ENCODE assay signal across 8 cellular contexts in the genomic region with DNA sequence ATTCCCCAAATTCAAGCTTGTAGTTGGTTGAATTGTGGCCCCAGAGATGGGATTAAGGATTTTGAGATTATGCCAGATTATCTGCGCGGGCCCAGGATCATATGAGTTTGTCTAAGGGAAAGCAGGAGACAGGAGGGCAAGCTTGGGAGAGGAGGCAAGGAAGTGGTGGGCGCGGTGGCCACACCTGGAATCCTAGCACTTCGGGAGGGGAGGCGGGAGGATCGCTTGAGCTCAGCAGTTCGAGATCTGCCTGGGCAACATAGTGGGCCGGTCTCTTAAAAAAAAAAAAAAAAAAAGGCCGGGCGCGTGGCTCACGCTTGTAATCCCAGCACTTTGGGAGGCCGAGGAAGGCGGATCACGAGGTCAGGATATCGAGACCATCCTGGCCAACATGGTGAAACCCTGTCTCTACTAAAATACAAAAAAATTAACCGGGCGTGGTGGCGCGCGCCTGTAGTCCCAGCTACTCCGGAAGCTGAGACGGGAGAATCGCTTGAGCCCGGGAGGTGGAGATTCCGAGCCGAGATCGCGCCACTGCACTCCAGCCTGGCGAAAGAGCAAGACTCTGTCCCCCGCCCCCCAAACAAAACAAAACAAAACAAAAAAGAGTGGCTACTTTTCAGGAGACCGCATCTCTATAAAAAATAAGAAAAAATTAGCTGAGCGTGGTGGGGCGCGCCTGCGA. TPM values are rescaled to one million over a fixed set of nuclear protein-coding genes. Genes with fewer than 3 reads are reported as not detected.
DNase-seq lines count a peak whose midpoint lies in the region; TF ChIP-seq lines count a peak whose summit lies in the region.

No MANE protein-coding gene starts in this region.

- no peaks in the 10 kb centered on the region for H3K36me3 Mint-ChIP-seq in IgD-negative memory B cell

- H3K4me1 Mint-ChIP-seq in IgD-negative memory B cell: peaks cover 17 to 31% (median 25%) of the 10 kb centered on the region in 3 donors

- peaks cover 9 to 15% of the 10 kb centered on the region in 2 donors for H3K36me3 ChIP-seq in thyroid gland

- peak overlapping the region; percentile 76 to 94 (median 87) for H3K27ac Mint-ChIP-seq in IgD-negative memory B cell

- H3K9me3 Mint-ChIP-seq in IgD-negative memory B cell: no peaks in the 10 kb centered on the region

- H3K4me3 ChIP-seq in astrocyte of the cerebellum (ENCODE audit: low read depth, low read length): peak overlapping the region; percentile 93
- peak overlapping the region; percentile 14 to 62 (median 60) for H3K4me3 ChIP-seq in thyroid gland (replicated peaks in 1 of 3)

- TF ChIP-seq CTCF in astrocyte of the cerebellum (IDR thresholded peaks at IDR 0.05; ENCODE audit: low read depth, low read length, missing control alignments) (no peak), thyroid gland (IDR thresholded peaks at IDR 0.05) (no peak)

- peaks cover 7 to 12% of the 10 kb centered on the region in 2 donors for H3K4me1 ChIP-seq in thyroid gland

- TF ChIP-seq POLR2A in thyroid gland (IDR thresholded peaks at IDR 0.05): no peak

- intact Hi-C loops in thyroid gland (cut with DNase I): loop anchor here (2.0 kb wide), 1 partner anchor 33 kb away; a partner anchor contains a TSS

- WGBS in thyroid gland, 2 donors: 40 to 41% methylated on average over 37 of the region's 37 CpGs

- DNase-seq in NCI-H748 (lab: John Stamatoyannopoulos, UW; ENCODE audit: unreplicated experiment): peak; percentile 47
- DNase-seq in NCI-H748 treated with DMSO at 0.1 percent for 48 hours (lab: John Stamatoyannopoulos, UW): no peak
- DNase-seq in astrocyte of the cerebellum (ENCODE audit: low read depth): no peak
- no peak for DNase-seq in thyroid gland
- no peak for DNase-seq in GDM1 (lab: John Stamatoyannopoulos, UW)
- no peak for DNase-seq in GM19238 (ENCODE audit: insufficient read length, low spot score)

- no peaks in the 10 kb centered on the region for H3K27me3 Mint-ChIP-seq in IgD-negative memory B cell

- H3K4me3 Mint-ChIP-seq in IgD-negative memory B cell: peak overlapping the region; percentile 91 to 97 (median 94)

- H3K27me3 ChIP-seq in layer of hippocampus (ENCODE audit: control insufficient read depth, insufficient read depth, low read length) (no peaks in the 10 kb centered on the region), thyroid gland (no peaks in the 10 kb centered on the region)

- no peaks in the 10 kb centered on the region for H3K9me3 ChIP-seq in thyroid gland

- in situ Hi-C loops in astrocyte of the cerebellum (cut with HindIII; ENCODE audit: low sequenced_read_pairs): no loop called here

- H3K27ac ChIP-seq in layer of hippocampus (ENCODE audit: low read depth, low read length) (peak overlapping the region; percentile 77), thyroid gland (peak overlapping the region; percentile 49 to 86 (median 64))

RNA-seq across cellular contexts. Expression of a gene that starts 0.9 kb away (rescaled TPM):
- polyA plus RNA-seq in IgD-negative memory B cell: 45.5 TPM
- 10 to 100 TPM; 10.9 to 23.6 (median 16.4) TPM for total RNA-seq in thyroid gland

RNA-seq across cellular contexts. Expression of a gene that starts 21.5 kb away (rescaled TPM):
- polyA plus RNA-seq in IgD-negative memory B cell: 11.1 TPM
- 10 to 100 TPM; 22.1 to 51.8 (median 25.4) TPM for total RNA-seq in thyroid gland

RNA-seq across cellular contexts. Expression of a gene that starts 33.8 kb away (rescaled TPM):
- polyA plus RNA-seq in IgD-negative memory B cell: 1.6 TPM
- total RNA-seq in thyroid gland: 10 to 100 TPM; 21.1 to 27.7 (median 21.7) TPM
